1 cellular context compared by ENCODE assay signal in the genomic region with DNA sequence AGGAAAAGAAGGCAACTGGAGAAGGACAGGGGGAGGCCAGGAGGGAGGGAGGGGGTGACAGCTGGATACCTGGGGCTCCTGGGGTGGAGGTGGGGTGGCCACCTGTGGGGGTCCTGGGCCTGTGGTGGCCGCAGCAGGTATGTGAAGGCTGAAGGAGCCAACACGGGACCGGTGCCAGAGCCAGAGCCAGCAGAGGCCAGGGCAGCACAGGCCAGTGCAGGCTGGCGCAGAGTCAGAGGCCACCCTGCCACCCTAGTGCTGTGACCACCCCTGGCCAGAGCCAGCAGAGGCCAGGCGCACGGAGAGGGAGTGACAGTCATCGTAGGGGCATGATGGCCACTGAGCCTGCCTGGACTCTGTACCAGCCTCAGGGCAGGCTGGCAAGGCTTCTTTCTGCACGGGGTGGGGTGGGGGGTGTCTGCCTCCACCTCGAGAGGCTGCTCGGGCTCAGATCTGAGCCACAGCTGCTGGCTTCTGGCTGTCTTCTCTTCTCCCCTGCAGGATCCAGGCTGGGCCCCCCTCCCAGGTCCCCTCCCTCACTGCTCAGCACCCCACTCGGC.
TF ChIP-seq lines count a peak whose summit lies in the region.

No MANE protein-coding gene starts in this region.

TF ChIP-seq in A549, 52 proteins besides CTCF, POLR2A, EP300 and RAD21 (continued from another document):
- no peak for TF ChIP-seq E2F6 (IDR thresholded peaks at IDR 0.05; ENCODE audit: borderline replicate concordance, low read depth)
- no peak for TF ChIP-seq MAZ (IDR thresholded peaks at IDR 0.05; ENCODE audit: borderline replicate concordance, low read depth, low read length)
- TF ChIP-seq, protein P1, sequence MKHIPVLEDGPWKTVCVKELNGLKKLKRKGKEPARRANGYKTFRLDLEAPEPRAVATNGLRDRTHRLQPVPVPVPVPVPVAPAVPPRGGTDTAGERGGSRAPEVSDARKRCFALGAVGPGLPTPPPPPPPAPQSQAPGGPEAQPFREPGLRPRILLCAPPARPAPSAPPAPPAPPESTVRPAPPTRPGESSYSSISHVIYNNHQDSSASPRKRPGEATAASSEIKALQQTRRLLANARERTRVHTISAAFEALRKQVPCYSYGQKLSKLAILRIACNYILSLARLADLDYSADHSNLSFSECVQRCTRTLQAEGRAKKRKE (CRISPR knock-in tag; IDR thresholded peaks at IDR 0.05; ENCODE audit: low read depth), result no peak
- TF ChIP-seq JUNB (IDR thresholded peaks at IDR 0.05), result no peak
- TF ChIP-seq EHF (CRISPR knock-in tag; IDR thresholded peaks at IDR 0.05), result no peak
- TF ChIP-seq ZSCAN20 (CRISPR knock-in tag; IDR thresholded peaks at IDR 0.05), result no peak
TF ChIP-seq in A549: peak in this region for 0.
